ENCODE assay signal across 1 cellular context in genomic region chr15:31488437-31489204, GRCh38.
TF ChIP-seq lines count a peak whose summit lies in the region.

No MANE protein-coding gene starts in this region.

TF ChIP-seq in IMR-90, 13 proteins besides CTCF, POLR2A, EP300 and RAD21 (continued from another document):
- no peak for TF ChIP-seq ELK1 (IDR thresholded peaks at IDR 0.05; ENCODE audit: borderline replicate concordance, low read depth, low read length)
- peak; percentile 69; the same call in 1 of the 2 replicates for TF ChIP-seq FOS (IDR thresholded peaks at IDR 0.05; ENCODE audit: low read depth, low read length)
- TF ChIP-seq CHD1 (IDR thresholded peaks at IDR 0.05; ENCODE audit: low read depth, low read length): no peak
- TF ChIP-seq MAFK (IDR thresholded peaks at IDR 0.05; ENCODE audit: low read depth, low read length): no peak
- TF ChIP-seq NFE2L2 (IDR thresholded peaks at IDR 0.05; ENCODE audit: low read depth, low read length): no peak
- TF ChIP-seq BHLHE40 (IDR thresholded peaks at IDR 0.05; ENCODE audit: low read depth, low read length): no peak
- no peak for TF ChIP-seq USF2 (IDR thresholded peaks at IDR 0.05; ENCODE audit: low read depth, low read length)
